ENCODE assay signal across 9 cellular contexts in the genomic region with DNA sequence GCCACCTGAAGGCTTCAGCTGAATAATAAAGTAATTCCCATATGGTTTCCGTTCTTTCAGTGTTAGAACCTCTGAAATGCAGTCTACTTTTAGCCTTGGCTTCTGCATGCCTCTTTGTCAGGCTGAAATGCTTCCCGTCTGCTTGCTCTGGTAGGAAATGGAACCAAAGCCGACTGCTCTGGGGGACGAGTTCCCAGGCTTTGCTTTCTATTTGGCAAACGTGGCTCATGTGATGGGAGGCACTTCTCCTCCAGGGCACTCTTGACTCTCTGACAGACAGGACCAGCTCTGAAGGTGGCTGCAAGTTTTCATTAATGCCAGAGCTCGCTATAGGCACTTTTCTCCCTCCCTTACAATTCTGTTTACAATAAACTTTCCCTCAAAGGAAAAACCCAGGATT.
A peak's percentile ranks its signal among the peaks of the same experiment; 100 is the strongest.
DNase-seq lines count a peak whose midpoint lies in the region; ATAC-seq and TF ChIP-seq lines count a peak whose summit lies in the region.
"Had no signal": no experiment of that assay in that cellular context is flagged by ENCODE, and none has a peak within 500 bp of the region (broad histone marks: within the 10 kb centered on the region; RNA-seq: fewer than 3 reads in every experiment).

No MANE protein-coding gene starts in this region.

- H3K36me3 Mint-ChIP-seq in WTC11 = peaks cover 19% of the 10 kb centered on the region

- H3K4me1 Mint-ChIP-seq in WTC11 = peaks cover 32% of the 10 kb centered on the region

- CTCF ChIA-PET in WTC11 (lab: Charles Lee) = no interaction called here

- H3K27ac Mint-ChIP-seq in WTC11 = peak overlapping the region; percentile 91

- H3K36me3 ChIP-seq in BLaER1 (peaks cover 77% of the 10 kb centered on the region), cardiac muscle cell (no peaks in the 10 kb centered on the region)

- no peak overlapping the region for H3K4me3 ChIP-seq in BLaER1
- no peak overlapping the region for H3K4me3 ChIP-seq in cardiac muscle cell

- H3K27me3 ChIP-seq in BLaER1 (no peaks in the 10 kb centered on the region), cardiac muscle cell (no peaks in the 10 kb centered on the region)

- peak overlapping the region; percentile 33; the same call in 1 of the 2 replicates for H3K4me2 ChIP-seq in BLaER1

- POLR2A ChIA-PET in WTC11 (lab: Charles Lee) = interaction anchor here (1.1 kb wide), 1 partner anchor 12 kb away, joined by 3 read pairs; no protein-coding TSS in a partner anchor

- ATAC-seq in WTC11 = peak; percentile 89
- no peak for ATAC-seq in HG02840 (IDR thresholded peaks at IDR 0.05; ENCODE audit: low FRiP score, unreplicated experiment)

- no peaks in the 10 kb centered on the region for H3K27me3 Mint-ChIP-seq in WTC11 (ENCODE audit: low read depth)

- no peak overlapping the region for H3K4me3 Mint-ChIP-seq in WTC11

- DNase-seq in WTC11 (ENCODE audit: low spot score) (peak; percentile 29), cardiac muscle cell (ENCODE audit: low read depth in 1 of 2, low spot score in 1 of 2) (peak; percentile 71 to 79), pons (ENCODE audit: low spot score) (peak; percentile 74), NCI-H2081 (lab: John Stamatoyannopoulos, UW) (no peak), DMS53 (lab: John Stamatoyannopoulos, UW) (no peak), GM19238 (ENCODE audit: insufficient read length, low spot score) (no peak)
- DNase-seq: SIG-M5 had no signal

- H3K9ac ChIP-seq in BLaER1 = no peak overlapping the region

- H4K20me1 ChIP-seq in BLaER1 = no peaks in the 10 kb centered on the region

- H3K4me1 ChIP-seq in BLaER1 = peaks cover 19% of the 10 kb centered on the region
- H3K4me1 ChIP-seq in cardiac muscle cell (ENCODE audit: low read depth) = peaks cover 3% of the 10 kb centered on the region

- peak overlapping the region; percentile 21; the same call in 1 of the 2 replicates for H3K27ac ChIP-seq in BLaER1
- peak overlapping the region; percentile 33 for H3K27ac ChIP-seq in cardiac muscle cell

- peaks cover 13% of the 10 kb centered on the region; the same call in 1 of the 2 replicates for H3K9me3 Mint-ChIP-seq in WTC11

- 0 out of 2 replicates have a peak, but pooled peaks cover 8% of the 10 kb centered on the region for H3K9me3 ChIP-seq in BLaER1
- no peaks in the 10 kb centered on the region for H3K9me3 ChIP-seq in cardiac muscle cell (ENCODE audit: low read depth)

- no peak for TF ChIP-seq CTCF in WTC11 (IDR thresholded peaks at IDR 0.05)
- TF ChIP-seq CTCF in cardiac muscle cell (IDR thresholded peaks at IDR 0.05; ENCODE audit: low read depth, low read length) = no peak

TF ChIP-seq in WTC11, 78 proteins besides CTCF, POLR2A, EP300 and RAD21 (continues in another document):
- TF ChIP-seq, protein P1, sequence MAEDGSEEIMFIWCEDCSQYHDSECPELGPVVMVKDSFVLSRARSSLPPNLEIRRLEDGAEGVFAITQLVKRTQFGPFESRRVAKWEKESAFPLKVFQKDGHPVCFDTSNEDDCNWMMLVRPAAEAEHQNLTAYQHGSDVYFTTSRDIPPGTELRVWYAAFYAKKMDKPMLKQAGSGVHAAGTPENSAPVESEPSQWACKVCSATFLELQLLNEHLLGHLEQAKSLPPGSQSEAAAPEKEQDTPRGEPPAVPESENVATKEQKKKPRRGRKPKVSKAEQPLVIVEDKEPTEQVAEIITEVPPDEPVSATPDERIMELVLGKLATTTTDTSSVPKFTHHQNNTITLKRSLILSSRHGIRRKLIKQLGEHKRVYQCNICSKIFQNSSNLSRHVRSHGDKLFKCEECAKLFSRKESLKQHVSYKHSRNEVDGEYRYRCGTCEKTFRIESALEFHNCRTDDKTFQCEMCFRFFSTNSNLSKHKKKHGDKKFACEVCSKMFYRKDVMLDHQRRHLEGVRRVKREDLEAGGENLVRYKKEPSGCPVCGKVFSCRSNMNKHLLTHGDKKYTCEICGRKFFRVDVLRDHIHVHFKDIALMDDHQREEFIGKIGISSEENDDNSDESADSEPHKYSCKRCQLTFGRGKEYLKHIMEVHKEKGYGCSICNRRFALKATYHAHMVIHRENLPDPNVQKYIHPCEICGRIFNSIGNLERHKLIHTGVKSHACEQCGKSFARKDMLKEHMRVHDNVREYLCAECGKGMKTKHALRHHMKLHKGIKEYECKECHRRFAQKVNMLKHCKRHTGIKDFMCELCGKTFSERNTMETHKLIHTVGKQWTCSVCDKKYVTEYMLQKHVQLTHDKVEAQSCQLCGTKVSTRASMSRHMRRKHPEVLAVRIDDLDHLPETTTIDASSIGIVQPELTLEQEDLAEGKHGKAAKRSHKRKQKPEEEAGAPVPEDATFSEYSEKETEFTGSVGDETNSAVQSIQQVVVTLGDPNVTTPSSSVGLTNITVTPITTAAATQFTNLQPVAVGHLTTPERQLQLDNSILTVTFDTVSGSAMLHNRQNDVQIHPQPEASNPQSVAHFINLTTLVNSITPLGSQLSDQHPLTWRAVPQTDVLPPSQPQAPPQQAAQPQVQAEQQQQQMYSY (CRISPR knock-in tag; IDR thresholded peaks at IDR 0.05) = no peak
- no peak for TF ChIP-seq EMX1 (CRISPR knock-in tag; IDR thresholded peaks at IDR 0.05)
- no peak for TF ChIP-seq SMAD4 (CRISPR knock-in tag; IDR thresholded peaks at IDR 0.05)
- no peak for TF ChIP-seq HMGXB4 (CRISPR knock-in tag; IDR thresholded peaks at IDR 0.05)
- TF ChIP-seq, protein P2, sequence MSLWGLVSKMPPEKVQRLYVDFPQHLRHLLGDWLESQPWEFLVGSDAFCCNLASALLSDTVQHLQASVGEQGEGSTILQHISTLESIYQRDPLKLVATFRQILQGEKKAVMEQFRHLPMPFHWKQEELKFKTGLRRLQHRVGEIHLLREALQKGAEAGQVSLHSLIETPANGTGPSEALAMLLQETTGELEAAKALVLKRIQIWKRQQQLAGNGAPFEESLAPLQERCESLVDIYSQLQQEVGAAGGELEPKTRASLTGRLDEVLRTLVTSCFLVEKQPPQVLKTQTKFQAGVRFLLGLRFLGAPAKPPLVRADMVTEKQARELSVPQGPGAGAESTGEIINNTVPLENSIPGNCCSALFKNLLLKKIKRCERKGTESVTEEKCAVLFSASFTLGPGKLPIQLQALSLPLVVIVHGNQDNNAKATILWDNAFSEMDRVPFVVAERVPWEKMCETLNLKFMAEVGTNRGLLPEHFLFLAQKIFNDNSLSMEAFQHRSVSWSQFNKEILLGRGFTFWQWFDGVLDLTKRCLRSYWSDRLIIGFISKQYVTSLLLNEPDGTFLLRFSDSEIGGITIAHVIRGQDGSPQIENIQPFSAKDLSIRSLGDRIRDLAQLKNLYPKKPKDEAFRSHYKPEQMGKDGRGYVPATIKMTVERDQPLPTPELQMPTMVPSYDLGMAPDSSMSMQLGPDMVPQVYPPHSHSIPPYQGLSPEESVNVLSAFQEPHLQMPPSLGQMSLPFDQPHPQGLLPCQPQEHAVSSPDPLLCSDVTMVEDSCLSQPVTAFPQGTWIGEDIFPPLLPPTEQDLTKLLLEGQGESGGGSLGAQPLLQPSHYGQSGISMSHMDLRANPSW (CRISPR knock-in tag; conservative IDR thresholded peaks at IDR 0.05; ENCODE audit: low read depth) = no peak
- no peak for TF ChIP-seq NFATC4 (CRISPR knock-in tag; IDR thresholded peaks at IDR 0.05)
- TF ChIP-seq MXD4 (CRISPR knock-in tag; IDR thresholded peaks at IDR 0.05; ENCODE audit: borderline replicate concordance) = no peak
- TF ChIP-seq PREB (CRISPR knock-in tag; IDR thresholded peaks at IDR 0.05; ENCODE audit: borderline replicate concordance) = no peak

Comparison
In these comparisons a context has a peak if more than half of its experiments do, and no peak if none do; other contexts are left out.
1. DNase-seq: peak in WTC11 (single experiment), cardiac muscle cell (2 of 2) and pons (single experiment); none in NCI-H2081 (0 of 2), DMS53 (single experiment) and GM19238 (single experiment).